ENCODE assay signal across 20 cellular contexts in the genomic region with DNA sequence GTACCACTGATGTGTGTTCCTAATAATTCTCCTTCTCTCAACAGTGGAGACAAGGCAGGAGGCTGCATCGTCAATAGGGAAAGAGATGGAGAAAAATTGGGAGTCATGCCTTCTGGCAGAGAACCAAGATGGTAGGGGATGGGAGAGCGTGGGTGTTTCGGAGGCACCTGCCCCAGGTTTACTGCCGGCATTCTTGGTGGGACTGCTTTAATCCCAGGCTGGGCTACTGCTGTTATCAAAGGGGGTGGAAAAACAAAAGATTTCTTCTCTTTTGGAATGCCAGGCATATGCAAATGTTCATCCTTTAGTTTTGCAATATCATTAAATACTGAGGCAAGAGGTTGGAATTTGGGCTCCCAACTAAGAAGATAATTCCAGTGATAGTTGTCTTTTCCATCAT.
DNase-seq lines count a peak whose midpoint lies in the region; ATAC-seq, FAIRE-seq and TF ChIP-seq lines count a peak whose summit lies in the region.
"Had no signal": no experiment of that assay in that cellular context is flagged by ENCODE, and none has a peak within 500 bp of the region (broad histone marks: within the 10 kb centered on the region; RNA-seq: fewer than 3 reads in every experiment).

No MANE protein-coding gene starts in this region.

- H2BK5ac ChIP-seq in H9 (ENCODE audit: insufficient read length, low read length) (no peak overlapping the region), H1 (ENCODE audit: low read depth, low read length) (no peak overlapping the region)

- H3K14ac ChIP-seq in H9 (ENCODE audit: insufficient read depth, low read length) = no peak overlapping the region; the same call in 1 of the 2 replicates
- no peak overlapping the region for H3K14ac ChIP-seq in H1 (ENCODE audit: insufficient read length)

- H3K79me2 ChIP-seq in H9 (ENCODE audit: insufficient read depth, low read length) (no peaks in the 10 kb centered on the region), H1 (ENCODE audit: control insufficient read depth in 1 of 2, insufficient read depth in 2 of 2, low read length in 2 of 2) (no peaks in the 10 kb centered on the region)

- H2BK12ac ChIP-seq in H9 (ENCODE audit: insufficient read length, low read depth, low read length) (no peak overlapping the region), H1 (ENCODE audit: low read depth, low read length) (no peak overlapping the region)

- H2AK5ac ChIP-seq in H9 (ENCODE audit: insufficient read length, low read length) (no peak overlapping the region), H1 (ENCODE audit: low read depth, low read length) (no peak overlapping the region; the same call in 1 of the 2 replicates)

- ATAC-seq in HG02840 (IDR thresholded peaks at IDR 0.05; ENCODE audit: low FRiP score, unreplicated experiment) = no peak

- no CpG with 5 or more reads among the region's 4 CpGs for WGBS in H9 (ENCODE audit: extremely low coverage, insufficient read length, low lambda C conversion rate)
- 91% methylated on average over 4 of the region's 4 CpGs; no CpG with 5 or more reads in 1 of the 2 experiments for WGBS in H1 (ENCODE audit: extremely low coverage in 1 of 2, insufficient coverage in 1 of 2, insufficient read length in 1 of 2, insufficient replicate concordance in 2 of 2, low coverage in 1 of 2, low lambda C conversion rate in 2 of 2, missing lambda C conversion rate in 1 of 2), 2 experiments

- no peak for TF ChIP-seq EP300 in H1 (IDR thresholded peaks at IDR 0.05; ENCODE audit: borderline replicate concordance in 1 of 2, low read depth in 2 of 2, low read length in 2 of 2)

- CTCF ChIA-PET in H1 (lab: Charles Lee; ENCODE audit: partially characterized antibody) = interaction anchor here (1.2 kb wide), 1 partner anchor 272 kb away, joined by 3 read pairs; no protein-coding TSS in a partner anchor

- H3K36me3 ChIP-seq in H1 (ENCODE audit: control insufficient read depth in 2 of 4, insufficient read depth in 4 of 4, low read length in 3 of 4) = no peaks in the 10 kb centered on the region

- no peaks in the 10 kb centered on the region for H3K79me1 ChIP-seq in H9 (ENCODE audit: insufficient read depth, low read depth, low read length, poor library complexity, severe bottlenecking)
- no peaks in the 10 kb centered on the region for H3K79me1 ChIP-seq in H1 (ENCODE audit: low read depth, low read length)

- no peaks in the 10 kb centered on the region for H3K27me3 ChIP-seq in H9 (ENCODE audit: insufficient read depth, low read length)
- no peaks in the 10 kb centered on the region for H3K27me3 ChIP-seq in H1 (replicated peaks in 1 of 4; ENCODE audit: control insufficient read depth in 3 of 4, extremely low read depth in 1 of 4, insufficient read depth in 3 of 4, low read length in 3 of 4)

- H3K4me3 ChIP-seq in H1 (ENCODE audit: extremely low read depth in 1 of 4, insufficient read depth in 2 of 4, low read depth in 3 of 4, low read length in 4 of 4) = no peak overlapping the region

- H3K4me3 Mint-ChIP-seq in H9 = no peak overlapping the region
- H3K4me3 Mint-ChIP-seq: CD4-positive, alpha-beta T cell had no signal

- no peak for TF ChIP-seq CTCF in H9 (conservative IDR thresholded peaks at IDR 0.05)
- no peak for TF ChIP-seq CTCF in H1 (IDR thresholded peaks at IDR 0.05; ENCODE audit: control extremely low read depth in 1 of 3, insufficient read depth in 1 of 3, low read depth in 1 of 3, low read length in 3 of 3)

- H2BK15ac ChIP-seq in H9 (ENCODE audit: low read depth, low read length) (no peak overlapping the region), H1 (ENCODE audit: low read length) (no peak overlapping the region)

- no peak overlapping the region for H3K27ac Mint-ChIP-seq in H9
- H3K27ac Mint-ChIP-seq: CD4-positive, alpha-beta T cell had no signal

- no peak overlapping the region for H3K4ac ChIP-seq in H9 (ENCODE audit: low read depth, low read length)
- no peak overlapping the region for H3K4ac ChIP-seq in H1 (replicated peaks; ENCODE audit: insufficient read length, low read depth, low read length)

- H2BK120ac ChIP-seq in H9 (ENCODE audit: low read depth, low read length, poor library complexity, severe bottlenecking) (no peak overlapping the region), H1 (replicated peaks; ENCODE audit: low read depth, low read length) (no peak overlapping the region)

- H3K9ac ChIP-seq in H9 (ENCODE audit: extremely low read depth, insufficient read length, low read length) = no peak overlapping the region
- H3K9ac ChIP-seq in H1 (replicated peaks in 1 of 4; ENCODE audit: extremely low read depth in 1 of 4, low read depth in 3 of 4, low read length in 3 of 4) = no peak overlapping the region

- H3K4me1 Mint-ChIP-seq in H9 = peaks cover 15 to 16% of the 10 kb centered on the region in 2 experiments

- H3K23me2 ChIP-seq in H9 (ENCODE audit: insufficient read length, low read depth, low read length, poor library complexity, severe bottlenecking) (no peaks in the 10 kb centered on the region), H1 (ENCODE audit: low read depth, low read length) (no peaks in the 10 kb centered on the region)

- H4K91ac ChIP-seq in H9 (ENCODE audit: insufficient read length, low read depth, low read length) (no peak overlapping the region), H1 (replicated peaks; ENCODE audit: insufficient read length, low read length) (no peak overlapping the region)

- peak overlapping the region; percentile 12 for H3K18ac ChIP-seq in H9 (ENCODE audit: insufficient read length, low read depth, low read length)
- no peak overlapping the region for H3K18ac ChIP-seq in H1 (ENCODE audit: extremely low read depth, low read length)

- no peaks in the 10 kb centered on the region for H3K36me3 Mint-ChIP-seq in H9 (ENCODE audit: insufficient read depth in 1 of 3, low read depth in 3 of 3)

- no peak overlapping the region for H2AFZ ChIP-seq in H9 (ENCODE audit: low read length)
- H2AFZ ChIP-seq in H1 (ENCODE audit: low read length) = no peak overlapping the region

- H3K4me2 ChIP-seq in H9 (ENCODE audit: insufficient read depth, insufficient read length, low read length) (no peak overlapping the region), H1 (ENCODE audit: insufficient read depth in 1 of 2, low read depth in 2 of 2, low read length in 2 of 2) (no peak overlapping the region)

- no peak for FAIRE-seq in H1 (lab: Jason Lieb, UNC)
- FAIRE-seq: H54, HTR-8/SVneo had no signal

- POLR2A ChIA-PET in H1 (lab: Charles Lee; ENCODE audit: partially characterized antibody) = no interaction called here

- H4K8ac ChIP-seq in H9 (replicated peaks; ENCODE audit: insufficient read length, low read depth, low read length) (no peak overlapping the region), H1 (ENCODE audit: extremely low read depth, insufficient read depth, low read length) (no peak overlapping the region)

- H3K27ac ChIP-seq in H9 (ENCODE audit: insufficient read length, low read depth, low read length) (no peak overlapping the region), H1 (ENCODE audit: low read depth, low read length) (no peak overlapping the region)
- H3K27ac ChIP-seq: C4-2B, HL-60 had no signal

- H3K9me3 Mint-ChIP-seq in H9 = no peaks in the 10 kb centered on the region
- H3K9me3 Mint-ChIP-seq: CD4-positive, alpha-beta T cell had no signal

- no peak overlapping the region for H2BK20ac ChIP-seq in H9 (ENCODE audit: low read depth, low read length, poor library complexity, severe bottlenecking)
- H2BK20ac ChIP-seq in H1 (ENCODE audit: low read length) = no peak overlapping the region

- no peaks in the 10 kb centered on the region for H3K9me3 ChIP-seq in H9 (ENCODE audit: control insufficient read depth, low read depth, low read length)
- H3K9me3 ChIP-seq in H1 (ENCODE audit: insufficient read depth in 2 of 2, low read depth in 1 of 2, low read length in 1 of 2) = no peaks in the 10 kb centered on the region
- H3K9me3 ChIP-seq: Caco-2 had no signal

- H3K23ac ChIP-seq in H9 (ENCODE audit: insufficient read length, low read depth, low read length) = no peak overlapping the region
- H3K23ac ChIP-seq in H1 (ENCODE audit: insufficient read length) = no peak overlapping the region

- TF ChIP-seq RAD21 in H1 (IDR thresholded peaks at IDR 0.05 in 1 of 2, conservative IDR thresholded peaks at IDR 0.05 in 1 of 2; ENCODE audit: low read depth in 2 of 2, low read length in 2 of 2) = no peak

- H4K5ac ChIP-seq in H9 (ENCODE audit: insufficient read length, low read depth, low read length) = no peak overlapping the region
- H4K5ac ChIP-seq in H1 (ENCODE audit: insufficient read length, low read depth, low read length) = no peak overlapping the region

- DNase-seq in GM03348 (ENCODE audit: low spot score) (peak; percentile 20), H9 (no peak), H1 (ENCODE audit: low read depth in 1 of 2, low spot score in 2 of 2) (no peak), T1000 (lab: John Stamatoyannopoulos, UW) (no peak), HT-29 (ENCODE audit: low spot score) (no peak)
- DNase-seq in stimulated activated naive CD4-positive, alpha-beta T cell (lab: John Stamatoyannopoulos, UW) = no peak
- DNase-seq: AML-193; Caco-2; CD4-positive, alpha-beta T cell; DMS153; DMS79; GDM1; IMR-90; Karpas-422; KBM-7 had no signal

- H3K56ac ChIP-seq in H9 (ENCODE audit: insufficient read length, low read depth, low read length) (no peak overlapping the region), H1 (replicated peaks; ENCODE audit: insufficient read length, low read depth, low read length) (no peak overlapping the region)

- H3K27me3 Mint-ChIP-seq in H9 (ENCODE audit: low read depth) = no peaks in the 10 kb centered on the region

- H3K4me1 ChIP-seq in H9 (ENCODE audit: insufficient read depth, low read length) (no peaks in the 10 kb centered on the region; the same call in 1 of the 2 replicates), H1 (replicated peaks in 1 of 4; ENCODE audit: control insufficient read depth in 3 of 4, insufficient read depth in 4 of 4, low read length in 3 of 4) (peaks cover 0 to 6% (median 0%) of the 10 kb centered on the region in 4 experiments; a peak in 1 of 7 replicates)
- H3K4me1 ChIP-seq: Caco-2 had no signal

- no peak overlapping the region for H3T11ph ChIP-seq in H9 (ENCODE audit: low read length)

- H4K20me1 ChIP-seq in H9 (ENCODE audit: control insufficient read depth, insufficient read depth, insufficient read length) = no peaks in the 10 kb centered on the region
- H4K20me1 ChIP-seq in H1 (replicated peaks in 1 of 2; ENCODE audit: control insufficient read depth in 1 of 2, insufficient read depth in 2 of 2, low read length in 2 of 2) = no peaks in the 10 kb centered on the region

- TF ChIP-seq POLR2A in H1 (IDR thresholded peaks at IDR 0.05; ENCODE audit: control extremely low read depth in 1 of 2, low read depth in 2 of 2, low read length in 2 of 2) = no peak

TF ChIP-seq in H1, 55 proteins besides CTCF, POLR2A, EP300 and RAD21:
- TF ChIP-seq CBX8 (IDR thresholded peaks at IDR 0.05; ENCODE audit: borderline replicate concordance, low read depth, low read length) (no peak), CEBPB (IDR thresholded peaks at IDR 0.05; ENCODE audit: low read depth, low read length) (0 out of 2 replicates have a peak, but pooled peaks have one; percentile 35)
